In genomic region chr5:160030631-160031377, GRCh38 we compare ENCODE assay signal across 20 cellular contexts. TPM values are rescaled to one million over a fixed set of nuclear protein-coding genes. Genes with fewer than 3 reads are reported as not detected.
DNase-seq lines count a peak whose midpoint lies in the region; ATAC-seq, FAIRE-seq and TF ChIP-seq lines count a peak whose summit lies in the region.
"Had no signal": no experiment of that assay in that cellular context is flagged by ENCODE, and none has a peak within 500 bp of the region (broad histone marks: within the 10 kb centered on the region; RNA-seq: fewer than 3 reads in every experiment).

No MANE protein-coding gene starts in this region.

- H3K27me3 Mint-ChIP-seq in activated naive CD8-positive, alpha-beta T cell treated with anti-CD3 and anti-CD28 coated beads for 36 hours = no peaks in the 10 kb centered on the region
- H3K27me3 Mint-ChIP-seq in activated naive CD4-positive, alpha-beta T cell treated with anti-CD3 and anti-CD28 coated beads for 36 hours (ENCODE audit: low read depth) = no peaks in the 10 kb centered on the region
- H3K27me3 Mint-ChIP-seq: stimulated activated naive CD8-positive, alpha-beta T cell treated with anti-CD3 and anti-CD28 coated beads, Interleukin-15, amount 100 ng/mL, for 72 hours had no signal

- H3K9me3 Mint-ChIP-seq in activated naive CD8-positive, alpha-beta T cell treated with anti-CD3 and anti-CD28 coated beads for 36 hours = no peaks in the 10 kb centered on the region
- no peaks in the 10 kb centered on the region for H3K9me3 Mint-ChIP-seq in activated naive CD4-positive, alpha-beta T cell treated with anti-CD3 and anti-CD28 coated beads for 36 hours
- H3K9me3 Mint-ChIP-seq: stimulated activated naive CD8-positive, alpha-beta T cell treated with anti-CD3 and anti-CD28 coated beads, Interleukin-15, amount 100 ng/mL, for 72 hours; T-helper 2 cell treated with Interferon-gamma antibody and Interleukin-4, amounts not matched to agents 5 μg/mL and 100 μg/mL, for 36 hours had no signal

- no peak overlapping the region for H3K27ac Mint-ChIP-seq in activated naive CD8-positive, alpha-beta T cell treated with anti-CD3 and anti-CD28 coated beads for 36 hours
- no peak overlapping the region for H3K27ac Mint-ChIP-seq in activated naive CD4-positive, alpha-beta T cell treated with anti-CD3 and anti-CD28 coated beads for 36 hours
- H3K27ac Mint-ChIP-seq: T-helper 2 cell treated with Interferon-gamma antibody and Interleukin-4, amounts not matched to agents 5 μg/mL and 100 μg/mL, for 36 hours had no signal

- WGBS in gastroesophageal sphincter (ENCODE audit: low coverage in 1 of 2), 2 donors = 0 to 19% methylated on average over 3 of the region's 3 CpGs
- WGBS in sigmoid colon, 2 donors = 90 to 93% methylated on average over 3 of the region's 3 CpGs

- no peak for DNase-seq in D721Med (ENCODE audit: insufficient read length, low spot score)
- DNase-seq in adipocyte (ENCODE audit: low read depth) = peak; percentile 51
- DNase-seq in omental fat pad (ENCODE audit: low spot score) = no peak
- no peak for DNase-seq in sigmoid colon
- no peak for DNase-seq in activated naive CD8-positive, alpha-beta T cell treated with anti-CD3 and anti-CD28 coated beads for 36 hours
- no peak for DNase-seq in mucosa of gallbladder (ENCODE audit: low spot score)
- DNase-seq in activated naive CD4-positive, alpha-beta T cell treated with anti-CD3 and anti-CD28 coated beads for 36 hours = no peak
- DNase-seq: aorta; dermis blood vessel endothelial cell; heart left ventricle; islet precursor cell; NCI-H1436 treated with DMSO at 0.1 percent for 48 hours; NCI-H446 treated with DMSO at 0.1 percent for 48 hours; SHP77; stimulated activated naive CD8-positive, alpha-beta T cell treated with anti-CD3 and anti-CD28 coated beads, Interleukin-15, amount 100 ng/mL, for 72 hours had no signal

- H3K27ac ChIP-seq in gastroesophageal sphincter (peak overlapping the region in 3 of 4 donors; percentile 18 to 50 (median 22)), sigmoid colon (peak overlapping the region in 2 of 4 donors; percentile 14 to 31)
- H3K27ac ChIP-seq: epithelial cell of prostate, neutrophil had no signal

- H3K36me3 ChIP-seq in adipocyte (ENCODE audit: control insufficient read depth, insufficient read depth, low read length, severe bottlenecking) = peaks cover 13% of the 10 kb centered on the region
- peaks cover 0 to 33% of the 10 kb centered on the region in 2 donors for H3K36me3 ChIP-seq in gastroesophageal sphincter
- H3K36me3 ChIP-seq in sigmoid colon = peaks cover 0 to 14% (median 4%) of the 10 kb centered on the region in 4 donors

- H3K4me3 Mint-ChIP-seq in activated naive CD8-positive, alpha-beta T cell treated with anti-CD3 and anti-CD28 coated beads for 36 hours = no peak overlapping the region
- H3K4me3 Mint-ChIP-seq in activated naive CD4-positive, alpha-beta T cell treated with anti-CD3 and anti-CD28 coated beads for 36 hours = no peak overlapping the region
- H3K4me3 Mint-ChIP-seq: stimulated activated naive CD8-positive, alpha-beta T cell treated with anti-CD3 and anti-CD28 coated beads, Interleukin-15, amount 100 ng/mL, for 72 hours; T-helper 2 cell treated with Interferon-gamma antibody and Interleukin-4, amounts not matched to agents 5 μg/mL and 100 μg/mL, for 36 hours had no signal

- intact Hi-C loops in sigmoid colon (cut with DNase I) = no loop called here
- intact Hi-C loops in activated naive CD4-positive, alpha-beta T cell treated with anti-CD3 and anti-CD28 coated beads for 36 hours (cut with micrococcal nuclease) = no loop called here

- TF ChIP-seq CTCF in D721Med (IDR thresholded peaks at IDR 0.05; ENCODE audit: insufficient read depth, missing control alignments) (no peak), gastroesophageal sphincter (IDR thresholded peaks at IDR 0.05) (no peak), omental fat pad (IDR thresholded peaks at IDR 0.05) (no peak), sigmoid colon (IDR thresholded peaks at IDR 0.05) (no peak)

- TF ChIP-seq POLR2A in gastroesophageal sphincter (IDR thresholded peaks at IDR 0.05) (no peak), sigmoid colon (IDR thresholded peaks at IDR 0.05) (no peak)

- H3K9me3 ChIP-seq in adipocyte (ENCODE audit: control insufficient read depth, low read length) (no peaks in the 10 kb centered on the region), gastroesophageal sphincter (no peaks in the 10 kb centered on the region), sigmoid colon (no peaks in the 10 kb centered on the region)
- H3K9me3 ChIP-seq: heart left ventricle, neutrophil had no signal

- H3K9ac ChIP-seq in adipocyte (ENCODE audit: low read length) = peak overlapping the region; percentile 45

- CTCF ChIA-PET in activated naive CD4-positive, alpha-beta T cell treated with anti-CD3 and anti-CD28 coated beads for 36 hours (lab: Charles Lee) = interaction anchor here (0.7 kb wide), 1 partner anchor 9 kb away, joined by 4 read pairs; no protein-coding TSS in a partner anchor

- H3K4me3 ChIP-seq in adipocyte (ENCODE audit: low read length) (peak overlapping the region; percentile 56), gastroesophageal sphincter (no peak overlapping the region), sigmoid colon (no peak overlapping the region)
- H3K4me3 ChIP-seq: heart left ventricle had no signal

- TF ChIP-seq EP300 in gastroesophageal sphincter (IDR thresholded peaks at IDR 0.05) = no peak
- TF ChIP-seq EP300 in sigmoid colon (IDR thresholded peaks at IDR 0.05) = no peak

- H3K4me1 ChIP-seq in adipocyte (ENCODE audit: control insufficient read depth, insufficient read depth, low read length) (peaks cover 37% of the 10 kb centered on the region), gastroesophageal sphincter (peaks cover 0 to 24% (median 6%) of the 10 kb centered on the region in 3 donors), sigmoid colon (peaks cover 0 to 17% (median 14%) of the 10 kb centered on the region in 4 donors)

- H3K4me1 Mint-ChIP-seq in activated naive CD8-positive, alpha-beta T cell treated with anti-CD3 and anti-CD28 coated beads for 36 hours = peaks cover 8% of the 10 kb centered on the region
- peaks cover 10% of the 10 kb centered on the region for H3K4me1 Mint-ChIP-seq in activated naive CD4-positive, alpha-beta T cell treated with anti-CD3 and anti-CD28 coated beads for 36 hours (ENCODE audit: low read depth)

- ATAC-seq in gastroesophageal sphincter (no peak), omental fat pad (ENCODE audit: low FRiP score) (peak; percentile 85)
- ATAC-seq: activated CD4-positive, CD25-positive, alpha-beta regulatory T cell treated with anti-CD3 and anti-CD28 coated beads, Interleukin-2, amount 50 U/mL, for 24 hours; stimulated activated naive CD8-positive, alpha-beta T cell treated with anti-CD3 and anti-CD28 coated beads, Interleukin-15, amount 100 ng/mL, for 72 hours had no signal

- FAIRE-seq in D721Med (lab: Jason Lieb, UNC) = peak; percentile 25

- no peaks in the 10 kb centered on the region for H3K27me3 ChIP-seq in adipocyte (replicated peaks; ENCODE audit: control insufficient read depth, insufficient read depth, low read length)
- no peaks in the 10 kb centered on the region for H3K27me3 ChIP-seq in gastroesophageal sphincter
- no peaks in the 10 kb centered on the region for H3K27me3 ChIP-seq in sigmoid colon
- H3K27me3 ChIP-seq: heart left ventricle, neutrophil had no signal

- H3K36me3 Mint-ChIP-seq in activated naive CD8-positive, alpha-beta T cell treated with anti-CD3 and anti-CD28 coated beads for 36 hours = peaks cover 27% of the 10 kb centered on the region
- peaks cover 24% of the 10 kb centered on the region for H3K36me3 Mint-ChIP-seq in activated naive CD4-positive, alpha-beta T cell treated with anti-CD3 and anti-CD28 coated beads for 36 hours (ENCODE audit: low read depth)

RNA-seq across cellular contexts. Expression of gene TTC1, which starts 21.9 kb away (rescaled TPM):
- total RNA-seq in gastroesophageal sphincter (10 to 100 TPM; 39.3 to 62.9 (median 58.9) TPM), omental fat pad (10 to 100 TPM; 27.3 to 36.4 (median 27.8) TPM), sigmoid colon (10 to 100 TPM; 38.3 to 65.0 (median 50.9) TPM), mucosa of gallbladder (39.7 TPM)
- polyA plus RNA-seq in sigmoid colon = 10 to 100 TPM; 52.2 to 60.8 (median 55.3) TPM
- total RNA-seq in activated naive CD8-positive, alpha-beta T cell treated with anti-CD3 and anti-CD28 coated beads for 36 hours = 10 to 100 TPM; 69.7 to 73.9 TPM
- 10 to 100 TPM; 46.0 to 47.1 TPM for total RNA-seq in activated naive CD4-positive, alpha-beta T cell treated with anti-CD3 and anti-CD28 coated beads for 36 hours
